In genomic region chr4:122121593-122121992, GRCh38 we compare ENCODE assay signal across 28 cellular contexts.
"Had no signal": no experiment of that assay in that cellular context is flagged by ENCODE, and none has a peak within 500 bp of the region (broad histone marks: within the 10 kb centered on the region; RNA-seq: fewer than 3 reads in every experiment).

No MANE protein-coding gene starts in this region.

- ATAC-seq: stimulated activated effector memory CD8-positive, alpha-beta T cell treated with anti-CD3 and anti-CD28 coated beads, Interleukin-12 subunit alpha, Interleukin-12 subunit beta, amount 100 ng/mL, for 72 hours; stimulated activated memory B cell treated with anti-CD40 and anti-IgM and Interleukin-4, amounts not matched to agents 10 μg/mL and 1 μg/mL and 100 μg/mL, for 72 hours; stimulated activated naive B cell treated with anti-CD40 and anti-IgM and Interleukin-4, amounts not matched to agents 10 μg/mL and 1 μg/mL and 100 μg/mL, for 72 hours; stimulated activated naive CD8-positive, alpha-beta T cell treated with anti-CD3 and anti-CD28 coated beads, Interleukin-15, amount 100 ng/mL, for 72 hours; stimulated activated naive CD8-positive, alpha-beta T cell treated with anti-CD3 and anti-CD28 coated beads, Interleukin-15, Interleukin-2, amounts not matched to agents 100 U/mL and 50 U/mL, for 24 hours; upper lobe of right lung had no signal

- H3K27me3 ChIP-seq: stomach, suprapubic skin, testis, thyroid gland, tibial artery, tibial nerve, transverse colon, upper lobe of left lung, upper lobe of right lung, uterus, vagina had no signal

- DNase-seq: stimulated activated CD4-positive, alpha-beta T cell treated with anti-CD3 and anti-CD28 coated beads, Interleukin-2, amount 100 ng/mL, for 48 hours; stimulated activated CD4-positive, alpha-beta T cell treated with anti-CD3 and anti-CD28 coated beads, Interleukin-4, amount 100 ng/mL, for 1 hour; stimulated activated CD4-positive, alpha-beta T cell treated with anti-CD3 and anti-CD28 coated beads, Interleukin-4, amount 100 ng/mL, for 24 hours; stimulated activated CD4-positive, alpha-beta T cell treated with anti-CD3 and anti-CD28 coated beads, Interleukin-4, amount 100 ng/mL, for 4 hours; stimulated activated CD8-positive, alpha-beta memory T cell treated with anti-CD3 and anti-CD28 coated beads, Interleukin-4, amount 100 ng/mL, for 48 hours; stimulated activated naive B cell treated with anti-CD40 and anti-IgM and Interleukin-4, amounts not matched to agents 10 μg/mL and 1 μg/mL and 100 μg/mL, for 72 hours; stimulated activated naive CD4-positive, alpha-beta T cell; stimulated activated naive CD4-positive, alpha-beta T cell treated with Interleukin-2 at 50 U/mL for 16 hours; stimulated activated naive CD8-positive, alpha-beta T cell treated with anti-CD3 and anti-CD28 coated beads, Interleukin-15, amount 100 ng/mL, for 72 hours; stimulated activated naive CD8-positive, alpha-beta T cell treated with anti-CD3 and anti-CD28 coated beads, Interleukin-15, Interleukin-2, amounts not matched to agents 100 U/mL and 50 U/mL, for 24 hours; stomach; substantia nigra; testis; thyroid gland; tibial artery; transverse colon; trophoblast cell; upper lobe of right lung; uterus had no signal

- H3K36me3 ChIP-seq: stomach, suprapubic skin, thoracic aorta, thyroid gland, tibial artery, tibial nerve, transverse colon, upper lobe of left lung, upper lobe of right lung, uterus, vagina had no signal

- H3K27me3 Mint-ChIP-seq: stimulated activated memory B cell treated with anti-CD40 and anti-IgM and Interleukin-4, amounts not matched to agents 10 μg/mL and 1 μg/mL and 100 μg/mL, for 72 hours; stimulated activated naive CD8-positive, alpha-beta T cell treated with anti-CD3 and anti-CD28 coated beads, Interleukin-15, amount 100 ng/mL, for 72 hours; stimulated activated naive CD8-positive, alpha-beta T cell treated with anti-CD3 and anti-CD28 coated beads, Interleukin-15, Interleukin-2, amounts not matched to agents 100 ng/mL and 50 ng/mL, for 24 hours; type B pancreatic cell had no signal

- H3K27ac ChIP-seq: stomach, suprapubic skin, testis, thoracic aorta, thyroid gland, tibial artery, tibial nerve, transverse colon, upper lobe of left lung, upper lobe of right lung, uterus, vagina had no signal

- H3K4me3 ChIP-seq: stomach, suprapubic skin, testis, thoracic aorta, thyroid gland, tibial artery, tibial nerve, transverse colon, upper lobe of left lung, upper lobe of right lung, uterus, vagina had no signal

- H3K4me1 ChIP-seq: stomach, suprapubic skin, testis, thyroid gland, tibial artery, tibial nerve, transverse colon, upper lobe of left lung, upper lobe of right lung, uterus, vagina had no signal

- H3K9me3 ChIP-seq: suprapubic skin, testis, thoracic aorta, thyroid gland, transverse colon, upper lobe of left lung, upper lobe of right lung, uterus, vagina had no signal

- H3K4me3 Mint-ChIP-seq: stimulated activated effector memory CD8-positive, alpha-beta T cell treated with anti-CD3 and anti-CD28 coated beads, Interleukin-12 subunit alpha, Interleukin-12 subunit beta, amount 100 ng/mL, for 72 hours; stimulated activated memory B cell treated with anti-CD40 and anti-IgM and Interleukin-4, amounts not matched to agents 10 μg/mL and 1 μg/mL and 100 μg/mL, for 72 hours; stimulated activated naive B cell treated with anti-CD40 and anti-IgM and Interleukin-4, amounts not matched to agents 10 μg/mL and 1 μg/mL and 100 μg/mL, for 72 hours; stimulated activated naive CD8-positive, alpha-beta T cell treated with anti-CD3 and anti-CD28 coated beads, Interleukin-15, amount 100 ng/mL, for 72 hours; stimulated activated naive CD8-positive, alpha-beta T cell treated with anti-CD3 and anti-CD28 coated beads, Interleukin-15, Interleukin-2, amounts not matched to agents 100 ng/mL and 50 ng/mL, for 24 hours; type B pancreatic cell had no signal

- H3K36me3 Mint-ChIP-seq: stimulated activated effector memory CD8-positive, alpha-beta T cell treated with anti-CD3 and anti-CD28 coated beads, Interleukin-12 subunit alpha, Interleukin-12 subunit beta, amount 100 ng/mL, for 72 hours; stimulated activated memory B cell treated with anti-CD40 and anti-IgM and Interleukin-4, amounts not matched to agents 10 μg/mL and 1 μg/mL and 100 μg/mL, for 72 hours; stimulated activated naive B cell treated with anti-CD40 and anti-IgM and Interleukin-4, amounts not matched to agents 10 μg/mL and 1 μg/mL and 100 μg/mL, for 72 hours; type B pancreatic cell had no signal

- H3K4me1 Mint-ChIP-seq: stimulated activated memory B cell treated with anti-CD40 and anti-IgM and Interleukin-4, amounts not matched to agents 10 μg/mL and 1 μg/mL and 100 μg/mL, for 72 hours; stimulated activated naive B cell treated with anti-CD40 and anti-IgM and Interleukin-4, amounts not matched to agents 10 μg/mL and 1 μg/mL and 100 μg/mL, for 72 hours had no signal

- H3K27ac Mint-ChIP-seq: stimulated activated effector memory CD8-positive, alpha-beta T cell treated with anti-CD3 and anti-CD28 coated beads, Interleukin-12 subunit alpha, Interleukin-12 subunit beta, amount 100 ng/mL, for 72 hours; stimulated activated memory B cell treated with anti-CD40 and anti-IgM and Interleukin-4, amounts not matched to agents 10 μg/mL and 1 μg/mL and 100 μg/mL, for 72 hours; stimulated activated naive B cell treated with anti-CD40 and anti-IgM and Interleukin-4, amounts not matched to agents 10 μg/mL and 1 μg/mL and 100 μg/mL, for 72 hours; stimulated activated naive CD8-positive, alpha-beta T cell treated with anti-CD3 and anti-CD28 coated beads, Interleukin-15, amount 100 ng/mL, for 72 hours; stimulated activated naive CD8-positive, alpha-beta T cell treated with anti-CD3 and anti-CD28 coated beads, Interleukin-15, Interleukin-2, amounts not matched to agents 100 ng/mL and 50 ng/mL, for 24 hours; type B pancreatic cell had no signal
